Comparison of ENCODE assay signal across 8 cellular contexts in genomic region chr18:9707381-9708056, GRCh38. TPM values are rescaled to one million over a fixed set of nuclear protein-coding genes. Genes with fewer than 3 reads are reported as not detected.
A peak's percentile ranks its signal among the peaks of the same experiment; 100 is the strongest.
DNase-seq lines count a peak whose midpoint lies in the region; ATAC-seq and TF ChIP-seq lines count a peak whose summit lies in the region.

No MANE protein-coding gene starts in this region.

- H3K4me3 ChIP-seq in AG09309 (ENCODE audit: control insufficient read depth, low read depth, low read length) = peak overlapping the region; percentile 62
- H3K4me3 ChIP-seq in body of pancreas = no peak overlapping the region
- H3K4me3 ChIP-seq in testis = peak overlapping the region; percentile 94 to 95

- POLR2A ChIA-PET in HEK293T (lab: Yijun Ruan, JAX) = interaction anchor here (1.2 to 1.4 kb wide), 2 partner anchors 8 to 59 kb away, joined by 3 to 6 read pairs; no protein-coding TSS in a partner anchor

- H3K27ac ChIP-seq in body of pancreas (peak overlapping the region in 3 of 4 donors; percentile 59 to 70 (median 61)), testis (peak overlapping the region; percentile 94)

- CTCF ChIA-PET in HEK293T (lab: Yijun Ruan, JAX) = interaction anchor here (0.6 to 1.0 kb wide), 2 partner anchors 19 to 25 kb away, joined by 3 to 4 read pairs; no protein-coding TSS in a partner anchor

- H3K36me3 ChIP-seq in body of pancreas (replicated peaks in 1 of 2; ENCODE audit: insufficient read depth in 1 of 2, low read depth in 2 of 2) = no peaks in the 10 kb centered on the region
- H3K36me3 ChIP-seq in testis (ENCODE audit: low read depth, missing control alignments) = no peaks in the 10 kb centered on the region

- no peaks in the 10 kb centered on the region for H3K27me3 ChIP-seq in body of pancreas
- no peaks in the 10 kb centered on the region for H3K27me3 ChIP-seq in testis

- 42 to 48% methylated on average over 14 to 28 of the region's 31 CpGs for WGBS in body of pancreas, 2 donors
- WGBS in testis, 2 donors = 8 to 9% methylated on average over 17 to 25 of the region's 31 CpGs

- TF ChIP-seq POLR2A in body of pancreas (IDR thresholded peaks at IDR 0.05) = peak in 1 of 3 donors; percentile 37
- TF ChIP-seq POLR2A in testis (IDR thresholded peaks at IDR 0.05) = no peak

- ATAC-seq in body of pancreas = peak; percentile 5
- ATAC-seq in left lobe of liver = peak; percentile 7

- H3K9me3 ChIP-seq in body of pancreas (no peaks in the 10 kb centered on the region), testis (no peaks in the 10 kb centered on the region)

- DNase-seq in AG09309 (ENCODE audit: low read depth) (no peak), HEK293T (ENCODE audit: extremely low spot score) (peak; percentile 7), body of pancreas (no peak), left lobe of liver (ENCODE audit: low spot score) (no peak), testis (peak; percentile 49), HT-29 (ENCODE audit: low spot score) (no peak), HPDE6-E6E7 (ENCODE audit: extremely low spot score) (no peak), NCI-H128 (lab: John Stamatoyannopoulos, UW; ENCODE audit: unreplicated experiment) (no peak)

- H3K4me1 ChIP-seq in body of pancreas (peaks cover 18% of the 10 kb centered on the region), testis (peaks cover 2% of the 10 kb centered on the region)

- intact Hi-C loops in body of pancreas (cut with DNase I) (no loop called here), testis (cut with DNase I; ENCODE audit: low total_unique reads) (no loop called here)

- no peak for TF ChIP-seq CTCF in AG09309 (IDR thresholded peaks at IDR 0.05; ENCODE audit: control insufficient read depth, insufficient read depth, low read depth, low read length, missing control alignments)
- TF ChIP-seq CTCF in body of pancreas (IDR thresholded peaks at IDR 0.05) = no peak
- TF ChIP-seq CTCF in testis (IDR thresholded peaks at IDR 0.05) = no peak

TF ChIP-seq in HEK293T, 16 proteins besides CTCF, POLR2A, EP300 and RAD21:
- TF ChIP-seq LEF1 (IDR thresholded peaks at IDR 0.05; ENCODE audit: borderline replicate concordance) (no peak), L3MBTL2 (conservative IDR thresholded peaks at IDR 0.05) (no peak)
TF ChIP-seq in HEK293T: peak in this region for 0.

RNA-seq across cellular contexts. Expression of gene RAB31, which starts 0.6 kb away (rescaled TPM):
- 1 to 10 TPM; 4.3 to 8.0 TPM for total RNA-seq in body of pancreas
- 7.8 TPM for total RNA-seq in left lobe of liver
- 100 to 1,000 TPM in 1 of 2 donors, 10 to 100 TPM in 1; 75.9 to 110 TPM for total RNA-seq in testis
- polyA plus RNA-seq in testis (ENCODE audit: insufficient read depth, low read depth, low replicate concordance) = 81.5 TPM
- 1.7 and 1.9 TPM in 2 replicates for total RNA-seq in HT-29 (2014; rRNA removed; shearing (Covaris generic))

Comparison
In these comparisons a context has a peak if more than half of its experiments do, and no peak if none do; other contexts are left out.
1. DNase-seq: peak in HEK293T (single experiment) and testis (single experiment); none in AG09309 (single experiment), body of pancreas (0 of 4), left lobe of liver (single experiment), HT-29 (single experiment), HPDE6-E6E7 (single experiment) and NCI-H128 (single experiment).
2. H3K4me3 ChIP-seq: peak in AG09309 (single experiment) and testis (2 of 2); none in body of pancreas (0 of 2).